1 cellular context compared by ENCODE assay signal in the genomic region with DNA sequence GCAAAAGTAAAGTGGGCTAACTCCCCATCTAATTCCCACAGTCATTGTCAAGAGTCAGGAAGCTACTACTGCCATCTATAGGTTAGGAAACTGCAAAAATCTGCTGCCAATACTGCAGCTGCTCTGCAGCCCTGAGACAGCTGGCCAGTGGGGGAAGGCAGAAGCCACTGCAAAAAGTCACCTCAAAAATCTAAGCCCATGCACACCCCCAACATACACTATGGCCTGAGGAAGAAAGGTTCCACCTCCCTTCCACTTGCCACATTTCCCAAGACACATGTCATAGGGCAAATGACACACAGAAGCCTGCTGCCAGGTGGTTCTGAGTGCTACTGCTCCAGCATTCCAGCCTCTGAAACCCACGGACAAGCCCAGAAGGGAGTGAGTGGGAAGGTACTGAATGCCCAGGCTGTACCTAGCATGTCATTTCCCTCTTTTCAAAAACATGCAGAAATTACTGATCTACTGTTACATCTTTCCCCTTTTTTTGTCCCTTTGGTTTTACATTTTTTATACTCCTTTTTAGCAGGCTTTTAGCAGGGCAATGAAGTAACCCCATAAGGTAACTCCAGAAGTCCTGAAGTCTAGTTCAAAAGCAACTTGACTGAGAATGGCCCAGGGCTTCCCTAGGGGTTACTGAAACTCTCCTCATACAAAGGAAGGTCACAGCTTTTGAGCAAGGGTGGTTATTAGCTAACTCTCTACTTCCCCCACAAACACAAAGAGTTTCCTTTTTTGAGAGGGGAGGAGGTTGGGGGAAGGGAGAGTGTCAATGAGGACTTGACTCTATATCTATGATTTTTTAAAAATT.
A peak's percentile ranks its signal among the peaks of the same experiment; 100 is the strongest.
TF ChIP-seq lines count a peak whose summit lies in the region.

No MANE protein-coding gene starts in this region.

TF ChIP-seq in K562, 482 proteins besides CTCF, POLR2A, EP300 and RAD21 (continued from another document and continues in another):
- TF ChIP-seq ZBTB40 (IDR thresholded peaks at IDR 0.05): no peak
- peak; percentile 59 for TF ChIP-seq ZBTB40 (CRISPR knock-in tag; IDR thresholded peaks at IDR 0.05)
- TF ChIP-seq, protein P1, sequence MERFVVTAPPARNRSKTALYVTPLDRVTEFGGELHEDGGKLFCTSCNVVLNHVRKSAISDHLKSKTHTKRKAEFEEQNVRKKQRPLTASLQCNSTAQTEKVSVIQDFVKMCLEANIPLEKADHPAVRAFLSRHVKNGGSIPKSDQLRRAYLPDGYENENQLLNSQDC (CRISPR knock-in tag; IDR thresholded peaks at IDR 0.05): no peak
- TF ChIP-seq SETDB1 (IDR thresholded peaks at IDR 0.05; ENCODE audit: low read length): peak; percentile 95
- TF ChIP-seq HMGN3 (IDR thresholded peaks at IDR 0.05; ENCODE audit: borderline replicate concordance, extremely low read depth, insufficient read length, low read depth, low read length): no peak
- no peak for TF ChIP-seq ZNF282 (CRISPR knock-in tag; IDR thresholded peaks at IDR 0.05)
- no peak for TF ChIP-seq SRSF7 (optimal IDR thresholded peaks at IDR 0.05; ENCODE audit: low read depth, low read length)
- TF ChIP-seq, protein P2, sequence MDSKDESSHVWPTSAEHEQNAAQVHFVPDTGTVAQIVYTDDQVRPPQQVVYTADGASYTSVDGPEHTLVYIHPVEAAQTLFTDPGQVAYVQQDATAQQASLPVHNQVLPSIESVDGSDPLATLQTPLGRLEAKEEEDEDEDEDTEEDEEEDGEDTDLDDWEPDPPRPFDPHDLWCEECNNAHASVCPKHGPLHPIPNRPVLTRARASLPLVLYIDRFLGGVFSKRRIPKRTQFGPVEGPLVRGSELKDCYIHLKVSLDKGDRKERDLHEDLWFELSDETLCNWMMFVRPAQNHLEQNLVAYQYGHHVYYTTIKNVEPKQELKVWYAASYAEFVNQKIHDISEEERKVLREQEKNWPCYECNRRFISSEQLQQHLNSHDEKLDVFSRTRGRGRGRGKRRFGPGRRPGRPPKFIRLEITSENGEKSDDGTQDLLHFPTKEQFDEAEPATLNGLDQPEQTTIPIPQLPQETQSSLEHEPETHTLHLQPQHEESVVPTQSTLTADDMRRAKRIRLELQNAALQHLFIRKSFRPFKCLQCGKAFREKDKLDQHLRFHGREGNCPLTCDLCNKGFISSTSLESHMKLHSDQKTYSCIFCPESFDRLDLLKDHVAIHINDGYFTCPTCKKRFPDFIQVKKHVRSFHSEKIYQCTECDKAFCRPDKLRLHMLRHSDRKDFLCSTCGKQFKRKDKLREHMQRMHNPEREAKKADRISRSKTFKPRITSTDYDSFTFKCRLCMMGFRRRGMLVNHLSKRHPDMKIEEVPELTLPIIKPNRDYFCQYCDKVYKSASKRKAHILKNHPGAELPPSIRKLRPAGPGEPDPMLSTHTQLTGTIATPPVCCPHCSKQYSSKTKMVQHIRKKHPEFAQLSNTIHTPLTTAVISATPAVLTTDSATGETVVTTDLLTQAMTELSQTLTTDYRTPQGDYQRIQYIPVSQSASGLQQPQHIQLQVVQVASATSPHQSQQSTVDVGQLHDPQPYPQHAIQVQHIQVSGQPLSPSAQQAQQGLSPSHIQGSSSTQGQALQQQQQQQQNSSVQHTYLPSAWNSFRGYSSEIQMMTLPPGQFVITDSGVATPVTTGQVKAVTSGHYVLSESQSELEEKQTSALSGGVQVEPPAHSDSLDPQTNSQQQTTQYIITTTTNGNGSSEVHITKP (IDR thresholded peaks at IDR 0.05; ENCODE audit: partially characterized antibody): no peak
- TF ChIP-seq, protein P3, sequence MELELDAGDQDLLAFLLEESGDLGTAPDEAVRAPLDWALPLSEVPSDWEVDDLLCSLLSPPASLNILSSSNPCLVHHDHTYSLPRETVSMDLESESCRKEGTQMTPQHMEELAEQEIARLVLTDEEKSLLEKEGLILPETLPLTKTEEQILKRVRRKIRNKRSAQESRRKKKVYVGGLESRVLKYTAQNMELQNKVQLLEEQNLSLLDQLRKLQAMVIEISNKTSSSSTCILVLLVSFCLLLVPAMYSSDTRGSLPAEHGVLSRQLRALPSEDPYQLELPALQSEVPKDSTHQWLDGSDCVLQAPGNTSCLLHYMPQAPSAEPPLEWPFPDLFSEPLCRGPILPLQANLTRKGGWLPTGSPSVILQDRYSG (tag; conservative IDR thresholded peaks at IDR 0.05; ENCODE audit: low read depth): no peak
- TF ChIP-seq NR4A1 (CRISPR knock-in tag; IDR thresholded peaks at IDR 0.05): no peak
- TF ChIP-seq NR4A1 (tag; IDR thresholded peaks at IDR 0.05): no peak
- TF ChIP-seq HDAC6 (IDR thresholded peaks at IDR 0.05; ENCODE audit: low read depth, low read length): 0 out of 2 replicates have a peak, but pooled peaks have one; percentile 64
- no peak for TF ChIP-seq MXI1 (IDR thresholded peaks at IDR 0.05; ENCODE audit: low read depth, low read length)
- TF ChIP-seq ELF2 (CRISPR knock-in tag; IDR thresholded peaks at IDR 0.05): no peak
- no peak for TF ChIP-seq ATF2 (CRISPR knock-in tag; IDR thresholded peaks at IDR 0.05)
- TF ChIP-seq TGIF2 (CRISPR knock-in tag; IDR thresholded peaks at IDR 0.05): no peak
- TF ChIP-seq SNIP1 (IDR thresholded peaks at IDR 0.05; ENCODE audit: low read depth): no peak
- TF ChIP-seq STAG1 (CRISPR knock-in tag; IDR thresholded peaks at IDR 0.05; ENCODE audit: borderline replicate concordance): no peak
- no peak for TF ChIP-seq BHLHE40 (IDR thresholded peaks at IDR 0.05; ENCODE audit: low read length)
- no peak for TF ChIP-seq SAP30 (IDR thresholded peaks at IDR 0.05; ENCODE audit: borderline replicate concordance, insufficient read depth, low read depth, low read length, poor library complexity, severe bottlenecking)
- TF ChIP-seq LEF1 (IDR thresholded peaks at IDR 0.05): no peak
- no peak for TF ChIP-seq NRF1 (conservative IDR thresholded peaks at IDR 0.05 in 1 of 2, IDR thresholded peaks at IDR 0.05 in 1 of 2)
- TF ChIP-seq HIVEP1 (CRISPR knock-in tag; IDR thresholded peaks at IDR 0.05): no peak
- TF ChIP-seq, protein P4, sequence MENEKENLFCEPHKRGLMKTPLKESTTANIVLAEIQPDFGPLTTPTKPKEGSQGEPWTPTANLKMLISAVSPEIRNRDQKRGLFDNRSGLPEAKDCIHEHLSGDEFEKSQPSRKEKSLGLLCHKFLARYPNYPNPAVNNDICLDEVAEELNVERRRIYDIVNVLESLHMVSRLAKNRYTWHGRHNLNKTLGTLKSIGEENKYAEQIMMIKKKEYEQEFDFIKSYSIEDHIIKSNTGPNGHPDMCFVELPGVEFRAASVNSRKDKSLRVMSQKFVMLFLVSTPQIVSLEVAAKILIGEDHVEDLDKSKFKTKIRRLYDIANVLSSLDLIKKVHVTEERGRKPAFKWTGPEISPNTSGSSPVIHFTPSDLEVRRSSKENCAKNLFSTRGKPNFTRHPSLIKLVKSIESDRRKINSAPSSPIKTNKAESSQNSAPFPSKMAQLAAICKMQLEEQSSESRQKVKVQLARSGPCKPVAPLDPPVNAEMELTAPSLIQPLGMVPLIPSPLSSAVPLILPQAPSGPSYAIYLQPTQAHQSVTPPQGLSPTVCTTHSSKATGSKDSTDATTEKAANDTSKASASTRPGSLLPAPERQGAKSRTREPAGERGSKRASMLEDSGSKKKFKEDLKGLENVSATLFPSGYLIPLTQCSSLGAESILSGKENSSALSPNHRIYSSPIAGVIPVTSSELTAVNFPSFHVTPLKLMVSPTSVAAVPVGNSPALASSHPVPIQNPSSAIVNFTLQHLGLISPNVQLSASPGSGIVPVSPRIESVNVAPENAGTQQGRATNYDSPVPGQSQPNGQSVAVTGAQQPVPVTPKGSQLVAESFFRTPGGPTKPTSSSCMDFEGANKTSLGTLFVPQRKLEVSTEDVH (IDR thresholded peaks at IDR 0.05; ENCODE audit: low read depth, partially characterized antibody): no peak
- no peak for TF ChIP-seq ZBTB2 (IDR thresholded peaks at IDR 0.05)
- no peak for TF ChIP-seq DIDO1 (tag; IDR thresholded peaks at IDR 0.05; ENCODE audit: low read depth)
- TF ChIP-seq, protein P5, sequence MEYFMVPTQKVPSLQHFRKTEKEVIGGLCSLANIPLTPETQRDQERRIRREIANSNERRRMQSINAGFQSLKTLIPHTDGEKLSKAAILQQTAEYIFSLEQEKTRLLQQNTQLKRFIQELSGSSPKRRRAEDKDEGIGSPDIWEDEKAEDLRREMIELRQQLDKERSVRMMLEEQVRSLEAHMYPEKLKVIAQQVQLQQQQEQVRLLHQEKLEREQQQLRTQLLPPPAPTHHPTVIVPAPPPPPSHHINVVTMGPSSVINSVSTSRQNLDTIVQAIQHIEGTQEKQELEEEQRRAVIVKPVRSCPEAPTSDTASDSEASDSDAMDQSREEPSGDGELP (CRISPR knock-in tag; IDR thresholded peaks at IDR 0.05; ENCODE audit: borderline replicate concordance): peak; percentile 82
- TF ChIP-seq ZNF668 (CRISPR knock-in tag; IDR thresholded peaks at IDR 0.05): no peak
